In the genomic region with DNA sequence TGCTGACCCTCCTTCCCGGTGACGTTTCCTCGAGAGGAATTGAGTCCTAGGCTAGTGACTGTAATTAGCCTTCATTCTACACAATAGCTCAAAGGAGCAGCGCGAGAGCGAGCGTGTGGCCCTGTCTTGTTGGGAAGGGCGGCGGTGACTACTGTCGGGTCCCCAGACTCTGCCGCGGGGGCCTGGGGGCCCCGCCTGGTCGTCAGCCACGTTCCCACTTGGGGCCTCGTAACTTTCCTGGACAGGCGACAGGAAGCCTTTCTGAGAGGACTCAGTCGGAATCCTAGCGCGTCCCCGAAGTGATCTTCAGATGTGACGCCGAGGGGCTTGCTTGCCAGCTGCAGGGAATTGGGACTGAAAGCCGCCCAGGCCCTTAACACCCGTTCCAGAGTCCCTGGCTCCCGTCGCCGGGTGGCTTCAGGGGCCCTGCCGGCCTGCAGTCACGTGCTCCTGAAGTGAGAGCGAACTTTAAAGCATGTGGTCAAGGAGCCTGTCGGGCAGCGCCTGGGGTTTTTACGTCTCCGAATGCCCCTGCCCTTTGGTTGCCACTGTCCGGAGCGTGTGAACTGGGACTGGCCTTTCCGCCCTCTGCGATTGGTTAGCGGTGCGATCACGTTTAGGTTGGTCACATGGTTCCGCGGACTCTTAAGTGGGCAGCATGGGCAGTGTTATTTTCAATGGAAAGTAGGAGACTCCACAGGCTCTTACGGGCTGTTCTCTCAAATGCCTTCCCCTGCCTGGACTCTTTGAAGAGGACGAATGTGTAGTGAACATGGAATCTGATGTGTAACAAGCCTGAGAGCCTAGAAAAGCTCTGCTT, we compare ENCODE assay signal across 1 cellular context.
TF ChIP-seq lines count a peak whose summit lies in the region.

No MANE protein-coding gene starts in this region.

TF ChIP-seq in GM23338, 12 proteins besides CTCF, POLR2A, EP300 and RAD21:
- no peak for TF ChIP-seq NANOG (IDR thresholded peaks at IDR 0.05; ENCODE audit: borderline replicate concordance)
